ENCODE assay signal across 11 cellular contexts in the genomic region with DNA sequence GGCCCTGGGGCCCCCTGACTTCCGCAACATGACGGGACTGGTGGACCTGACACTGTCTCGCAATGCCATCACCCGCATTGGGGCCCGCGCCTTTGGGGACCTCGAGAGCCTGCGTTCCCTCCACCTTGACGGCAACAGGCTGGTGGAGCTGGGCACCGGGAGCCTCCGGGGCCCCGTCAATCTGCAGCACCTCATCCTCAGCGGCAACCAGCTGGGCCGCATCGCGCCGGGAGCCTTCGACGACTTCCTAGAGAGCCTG. TPM values are rescaled to one million over a fixed set of nuclear protein-coding genes. Genes with fewer than 3 reads are reported as not detected.
DNase-seq lines count a peak whose midpoint lies in the region; ATAC-seq and TF ChIP-seq lines count a peak whose summit lies in the region.
"Had no signal": no experiment of that assay in that cellular context is flagged by ENCODE, and none has a peak within 500 bp of the region (broad histone marks: within the 10 kb centered on the region; RNA-seq: fewer than 3 reads in every experiment).

No MANE protein-coding gene starts in this region.

- H3K4me1 ChIP-seq in RWPE2 (ENCODE audit: insufficient read depth, poor library complexity, severe bottlenecking) (no peaks in the 10 kb centered on the region), spleen (peaks cover 5 to 52% (median 23%) of the 10 kb centered on the region in 6 donors)
- H3K4me1 ChIP-seq: parathyroid adenoma had no signal

- H3K27me3 ChIP-seq in RWPE2 (ENCODE audit: insufficient read depth, poor library complexity, severe bottlenecking) (no peaks in the 10 kb centered on the region), spleen (replicated peaks in 1 of 7) (no peaks in the 10 kb centered on the region)

- H3K27me3 Mint-ChIP-seq in activated CD4-positive, alpha-beta T cell treated with anti-CD3 and anti-CD28 coated beads for 36 hours, result no peaks in the 10 kb centered on the region

- peak overlapping the region; percentile 75 for H3K4me3 Mint-ChIP-seq in activated CD4-positive, alpha-beta T cell treated with anti-CD3 and anti-CD28 coated beads for 36 hours

- H3K9me3 ChIP-seq in RWPE2 (ENCODE audit: severe bottlenecking) (no peaks in the 10 kb centered on the region), spleen (no peaks in the 10 kb centered on the region)

- TF ChIP-seq CTCF in RWPE2 (IDR thresholded peaks at IDR 0.05; ENCODE audit: poor library complexity, severe bottlenecking) (no peak), epithelial cell of esophagus (IDR thresholded peaks at IDR 0.05; ENCODE audit: insufficient read depth, low read depth, low read length, missing control alignments) (no peak), spleen (IDR thresholded peaks at IDR 0.05 in 8 of 11, conservative IDR thresholded peaks at IDR 0.05 in 3 of 11) (no peak), lower leg skin (IDR thresholded peaks at IDR 0.05) (no peak)

- DNase-seq in activated CD4-positive, alpha-beta T cell treated with anti-CD3 and anti-CD28 coated beads for 36 hours, result no peak
- DNase-seq in activated CD4-positive, alpha-beta T cell treated with anti-CD3 and anti-CD28 coated beads, Interleukin-2, amount 50 U/mL, for 48 hours, result no peak
- DNase-seq in RWPE2 (ENCODE audit: low spot score), result peak; percentile 66
- peak; percentile 22 for DNase-seq in epithelial cell of esophagus (ENCODE audit: low read depth)
- DNase-seq in spleen, result peak; percentile 75
- no peak for DNase-seq in NCI-H446 (lab: John Stamatoyannopoulos, UW)
- no peak for DNase-seq in lower leg skin (ENCODE audit: low spot score in 2 of 2)
- DNase-seq: amniotic stem cell, NCI-H1417 treated with DMSO at 0.1 percent for 48 hours had no signal

- H3K27ac Mint-ChIP-seq in activated CD4-positive, alpha-beta T cell treated with anti-CD3 and anti-CD28 coated beads for 36 hours, result no peak overlapping the region

- 92 to 96% (median 93%) methylated on average over 2 to 19 of the region's 19 CpGs for whole genome bisulfite sequencing in spleen, 5 donors
- WGBS in lower leg skin, 2 donors, result 97 to 100% methylated on average over 1 to 19 of the region's 19 CpGs

- TF ChIP-seq POLR2A in spleen (IDR thresholded peaks at IDR 0.05) (no peak), lower leg skin (IDR thresholded peaks at IDR 0.05) (no peak)

- peak overlapping the region; percentile 90 for H3K4me3 ChIP-seq in RWPE2 (ENCODE audit: severe bottlenecking)
- peak overlapping the region; percentile 57 for H3K4me3 ChIP-seq in epithelial cell of esophagus (ENCODE audit: low read length)
- H3K4me3 ChIP-seq in spleen, result peak overlapping the region in 2 of 8 donors; percentile 86 to 93
- no peak overlapping the region for H3K4me3 ChIP-seq in lower leg skin (ENCODE audit: low read depth, poor library complexity, severe bottlenecking)

- peaks cover 25% of the 10 kb centered on the region for H3K36me3 ChIP-seq in RWPE2 (ENCODE audit: low read depth)
- H3K36me3 ChIP-seq in spleen, result peaks cover 0 to 22% (median 2%) of the 10 kb centered on the region in 6 donors

- peaks cover 4% of the 10 kb centered on the region for H3K4me1 Mint-ChIP-seq in activated CD4-positive, alpha-beta T cell treated with anti-CD3 and anti-CD28 coated beads for 36 hours

- ATAC-seq in activated CD4-positive, alpha-beta T cell treated with anti-CD3 and anti-CD28 coated beads for 36 hours, result no peak
- ATAC-seq in RWPE2 (ENCODE audit: low read depth) (no peak), HG02973 (IDR thresholded peaks at IDR 0.05; ENCODE audit: unreplicated experiment) (no peak)

- intact Hi-C loops in activated CD4-positive, alpha-beta T cell treated with anti-CD3 and anti-CD28 coated beads for 36 hours (cut with DNase I, micrococcal nuclease), result loop anchor here in 1 of 2 experiments (2.0 to 5.0 kb wide), 2 partner anchors 431 to 806 kb away; a partner anchor contains a TSS
- intact Hi-C loops in spleen (cut with DNase I; ENCODE audit: low total_unique reads) (no loop called here), lower leg skin (cut with DNase I; ENCODE audit: low total_unique reads) (no loop called here)

- H3K9me3 Mint-ChIP-seq in activated CD4-positive, alpha-beta T cell treated with anti-CD3 and anti-CD28 coated beads for 36 hours (ENCODE audit: low read depth), result no peaks in the 10 kb centered on the region

- POLR2A ChIA-PET in activated CD4-positive, alpha-beta T cell treated with anti-CD3 and anti-CD28 coated beads for 36 hours (lab: Charles Lee), result no interaction called here

- CTCF ChIA-PET in activated CD4-positive, alpha-beta T cell treated with anti-CD3 and anti-CD28 coated beads for 36 hours (lab: Charles Lee), result no interaction called here

- peaks cover 5% of the 10 kb centered on the region for H3K36me3 Mint-ChIP-seq in activated CD4-positive, alpha-beta T cell treated with anti-CD3 and anti-CD28 coated beads for 36 hours (ENCODE audit: low read depth)

- peak overlapping the region; percentile 91 for H3K27ac ChIP-seq in RWPE2 (ENCODE audit: poor library complexity, severe bottlenecking)
- H3K27ac ChIP-seq in spleen, result peak overlapping the region in 2 of 8 donors; percentile 58 to 94
- H3K27ac ChIP-seq: parathyroid adenoma had no signal

RNA-seq across cellular contexts. Expression of a gene that starts 1.0 kb away (rescaled TPM):
- total RNA-seq in activated CD4-positive, alpha-beta T cell treated with anti-CD3 and anti-CD28 coated beads for 36 hours, result 10 to 100 TPM; 19.2 to 22.7 TPM
- total RNA-seq in spleen, result 10 to 100 TPM in 2 of 7 donors, 1 to 10 TPM in 5; 3.3 to 10.3 (median 8.0) TPM
- polyA plus RNA-seq in spleen, result 10 to 100 TPM in 1 of 3 donors, 1 to 10 TPM in 2; 3.9 to 12.0 (median 7.9) TPM
- 10 to 100 TPM in 3 of 4 donors, 1 to 10 TPM in 1; 5.5 to 14.1 (median 10.3) TPM for total RNA-seq in lower leg skin

RNA-seq across cellular contexts. Expression of a gene that starts 14.6 kb away (rescaled TPM):
- 10 to 100 TPM; 24.9 to 25.6 TPM for total RNA-seq in activated CD4-positive, alpha-beta T cell treated with anti-CD3 and anti-CD28 coated beads for 36 hours
- total RNA-seq in spleen (10 to 100 TPM; 14.5 to 27.9 (median 18.1) TPM), lower leg skin (10 to 100 TPM; 23.8 to 32.8 (median 29.7) TPM)
- 10 to 100 TPM; 10.0 to 19.3 (median 14.2) TPM for polyA plus RNA-seq in spleen

Comparison
In these comparisons a context has a peak if more than half of its experiments do, and no peak if none do; other contexts are left out.
1. DNase-seq: peak in RWPE2 (single experiment), epithelial cell of esophagus (single experiment) and spleen (single experiment); none in activated CD4-positive, alpha-beta T cell treated with anti-CD3 and anti-CD28 coated beads for 36 hours (single experiment), activated CD4-positive, alpha-beta T cell treated with anti-CD3 and anti-CD28 coated beads, Interleukin-2, amount 50 U/mL, for 48 hours (0 of 2), NCI-H446 (0 of 2) and lower leg skin (0 of 2).